Comparison of ENCODE assay signal across 1 cellular context in the genomic region with DNA sequence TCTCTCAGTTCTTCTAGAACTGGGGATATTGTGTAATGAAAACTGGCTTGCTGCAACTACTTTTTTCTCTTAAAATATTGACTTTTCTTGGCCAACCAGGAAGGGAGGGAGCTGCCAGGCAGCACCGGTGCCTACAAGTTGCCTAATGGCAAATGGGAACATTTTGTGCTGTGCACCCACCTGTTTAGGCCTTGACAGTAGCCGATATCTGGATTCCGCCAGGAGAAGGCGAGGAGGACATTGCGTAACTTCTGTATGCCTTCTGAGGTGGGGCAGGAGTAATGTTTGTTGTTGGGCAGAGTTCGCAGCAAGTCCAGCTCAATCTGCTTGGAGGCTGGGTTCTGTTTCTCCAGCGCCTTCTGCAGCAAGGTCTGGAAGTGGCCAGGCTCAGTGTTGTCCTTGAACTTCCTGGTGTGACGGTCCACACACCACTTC.
TF ChIP-seq lines count a peak whose summit lies in the region.

No MANE protein-coding gene starts in this region.

TF ChIP-seq in HepG2, 621 proteins besides CTCF, POLR2A, EP300 and RAD21 (continued from another document and continues in another):
- TF ChIP-seq SP1 (IDR thresholded peaks at IDR 0.05) (no peak), SP1 (CRISPR knock-in tag; IDR thresholded peaks at IDR 0.05) (no peak), ZKSCAN5 (CRISPR knock-in tag; IDR thresholded peaks at IDR 0.05) (no peak), ZNF225 (CRISPR knock-in tag; IDR thresholded peaks at IDR 0.05) (no peak), ZNF180 (CRISPR knock-in tag; IDR thresholded peaks at IDR 0.05; ENCODE audit: borderline replicate concordance, low read depth) (no peak), PHF8 (CRISPR knock-in tag; IDR thresholded peaks at IDR 0.05) (no peak), ZNF205 (CRISPR knock-in tag; IDR thresholded peaks at IDR 0.05) (peak; percentile 72; the same call in 1 of the 2 replicates), MTF2 (CRISPR knock-in tag; IDR thresholded peaks at IDR 0.05; ENCODE audit: borderline replicate concordance) (no peak), YEATS2 (CRISPR knock-in tag; IDR thresholded peaks at IDR 0.05; ENCODE audit: borderline replicate concordance) (peak; percentile 17; the same call in 1 of the 2 replicates), XRCC5 (optimal IDR thresholded peaks at IDR 0.05; ENCODE audit: low read length) (no peak), SYNCRIP (IDR thresholded peaks at IDR 0.05; ENCODE audit: insufficient read depth, low read depth, low read length) (no peak), ZNF496 (CRISPR knock-in tag; IDR thresholded peaks at IDR 0.05; ENCODE audit: insufficient replicate concordance) (no peak), ZNF446 (CRISPR knock-in tag; IDR thresholded peaks at IDR 0.05) (no peak), ZNF549 (CRISPR knock-in tag; IDR thresholded peaks at IDR 0.05) (no peak), ZNF589 (CRISPR knock-in tag; conservative IDR thresholded peaks at IDR 0.05) (no peak), MXI1 (IDR thresholded peaks at IDR 0.05; ENCODE audit: borderline replicate concordance, low read depth, low read length) (no peak; the same call in 2 of the 3 replicates), ZNF614 (CRISPR knock-in tag; IDR thresholded peaks at IDR 0.05; ENCODE audit: borderline replicate concordance) (no peak), ZNF451 (CRISPR knock-in tag; IDR thresholded peaks at IDR 0.05) (no peak), ZFYVE20 (CRISPR knock-in tag; IDR thresholded peaks at IDR 0.05; ENCODE audit: borderline replicate concordance, low read depth) (no peak), FOXC1 (CRISPR knock-in tag; IDR thresholded peaks at IDR 0.05; ENCODE audit: borderline replicate concordance) (no peak), ELF4 (CRISPR knock-in tag; IDR thresholded peaks at IDR 0.05; ENCODE audit: borderline replicate concordance) (no peak), NFYC (CRISPR knock-in tag; IDR thresholded peaks at IDR 0.05) (no peak), FOXJ3 (CRISPR knock-in tag; IDR thresholded peaks at IDR 0.05; ENCODE audit: borderline replicate concordance) (peak; percentile 73; the same call in 1 of the 2 replicates), TSC22D2 (CRISPR knock-in tag; IDR thresholded peaks at IDR 0.05; ENCODE audit: borderline replicate concordance) (no peak), ZFP36 (IDR thresholded peaks at IDR 0.05; ENCODE audit: borderline replicate concordance, low read depth, low read length, partially characterized antibody) (no peak), ZNF768 (CRISPR knock-in tag; IDR thresholded peaks at IDR 0.05) (peak; percentile 45; the same call in 1 of the 2 replicates), KDM6A (CRISPR knock-in tag; IDR thresholded peaks at IDR 0.05; ENCODE audit: low read depth) (no peak), HNRNPUL1 (IDR thresholded peaks at IDR 0.05; ENCODE audit: low read depth, low read length) (no peak), ZNF232 (CRISPR knock-in tag; IDR thresholded peaks at IDR 0.05; ENCODE audit: borderline replicate concordance) (no peak), ZNF781 (CRISPR knock-in tag; IDR thresholded peaks at IDR 0.05; ENCODE audit: borderline replicate concordance, not compliant biosample characterization) (no peak), ZNF670 (CRISPR knock-in tag; IDR thresholded peaks at IDR 0.05; ENCODE audit: borderline replicate concordance) (no peak), TAF15 (IDR thresholded peaks at IDR 0.05; ENCODE audit: low read depth, low read length, poor library complexity, severe bottlenecking) (no peak), TRIM24 (CRISPR knock-in tag; IDR thresholded peaks at IDR 0.05) (no peak), MIXL1 (CRISPR knock-in tag; IDR thresholded peaks at IDR 0.05) (peak; percentile 45; the same call in 1 of the 2 replicates), ZNF790 (CRISPR knock-in tag; IDR thresholded peaks at IDR 0.05; ENCODE audit: borderline replicate concordance) (no peak), DNMT1 (CRISPR knock-in tag; IDR thresholded peaks at IDR 0.05) (no peak), SPEN (CRISPR knock-in tag; IDR thresholded peaks at IDR 0.05; ENCODE audit: low read depth) (no peak), ZNF10 (CRISPR knock-in tag; IDR thresholded peaks at IDR 0.05; ENCODE audit: borderline replicate concordance, low read depth) (no peak), ZSCAN12 (CRISPR knock-in tag; IDR thresholded peaks at IDR 0.05) (no peak), SATB2 (CRISPR knock-in tag; IDR thresholded peaks at IDR 0.05) (no peak), CBX2 (IDR thresholded peaks at IDR 0.05; ENCODE audit: low read depth, low read length) (no peak), CBX2 (CRISPR knock-in tag; IDR thresholded peaks at IDR 0.05; ENCODE audit: low read depth) (no peak)
- TF ChIP-seq, protein P1, sequence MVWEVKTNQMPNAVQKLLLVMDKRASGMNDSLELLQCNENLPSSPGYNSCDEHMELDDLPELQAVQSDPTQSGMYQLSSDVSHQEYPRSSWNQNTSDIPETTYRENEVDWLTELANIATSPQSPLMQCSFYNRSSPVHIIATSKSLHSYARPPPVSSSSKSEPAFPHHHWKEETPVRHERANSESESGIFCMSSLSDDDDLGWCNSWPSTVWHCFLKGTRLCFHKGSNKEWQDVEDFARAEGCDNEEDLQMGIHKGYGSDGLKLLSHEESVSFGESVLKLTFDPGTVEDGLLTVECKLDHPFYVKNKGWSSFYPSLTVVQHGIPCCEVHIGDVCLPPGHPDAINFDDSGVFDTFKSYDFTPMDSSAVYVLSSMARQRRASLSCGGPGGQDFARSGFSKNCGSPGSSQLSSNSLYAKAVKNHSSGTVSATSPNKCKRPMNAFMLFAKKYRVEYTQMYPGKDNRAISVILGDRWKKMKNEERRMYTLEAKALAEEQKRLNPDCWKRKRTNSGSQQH (CRISPR knock-in tag; IDR thresholded peaks at IDR 0.05; ENCODE audit: low read depth), result no peak
- TF ChIP-seq, protein P2, sequence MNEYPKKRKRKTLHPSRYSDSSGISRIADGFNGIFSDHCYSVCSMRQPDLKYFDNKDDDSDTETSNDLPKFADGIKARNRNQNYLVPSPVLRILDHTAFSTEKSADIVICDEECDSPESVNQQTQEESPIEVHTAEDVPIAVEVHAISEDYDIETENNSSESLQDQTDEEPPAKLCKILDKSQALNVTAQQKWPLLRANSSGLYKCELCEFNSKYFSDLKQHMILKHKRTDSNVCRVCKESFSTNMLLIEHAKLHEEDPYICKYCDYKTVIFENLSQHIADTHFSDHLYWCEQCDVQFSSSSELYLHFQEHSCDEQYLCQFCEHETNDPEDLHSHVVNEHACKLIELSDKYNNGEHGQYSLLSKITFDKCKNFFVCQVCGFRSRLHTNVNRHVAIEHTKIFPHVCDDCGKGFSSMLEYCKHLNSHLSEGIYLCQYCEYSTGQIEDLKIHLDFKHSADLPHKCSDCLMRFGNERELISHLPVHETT (CRISPR knock-in tag; conservative IDR thresholded peaks at IDR 0.05), result no peak
- TF ChIP-seq, protein P3, sequence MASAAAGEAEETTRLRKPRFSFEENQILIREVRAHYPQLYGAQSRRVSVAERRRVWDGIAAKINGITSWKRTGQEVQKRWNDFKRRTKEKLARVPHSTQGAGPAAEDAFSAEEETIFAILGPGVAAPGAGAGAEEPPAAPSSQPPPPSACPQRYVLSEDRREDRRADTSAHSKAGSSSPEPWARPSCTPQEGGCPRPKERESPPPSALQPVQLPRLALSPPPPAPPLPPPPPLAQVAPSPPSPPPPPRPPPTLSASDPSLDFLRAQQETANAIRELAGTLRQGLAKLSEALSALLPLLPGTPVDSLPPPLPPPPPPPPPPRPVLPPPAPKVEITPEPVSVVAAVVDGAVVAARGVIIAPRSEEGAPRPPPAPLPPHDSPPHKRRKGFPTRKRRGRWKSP (CRISPR knock-in tag; IDR thresholded peaks at IDR 0.05), result no peak
- TF ChIP-seq, protein P4, sequence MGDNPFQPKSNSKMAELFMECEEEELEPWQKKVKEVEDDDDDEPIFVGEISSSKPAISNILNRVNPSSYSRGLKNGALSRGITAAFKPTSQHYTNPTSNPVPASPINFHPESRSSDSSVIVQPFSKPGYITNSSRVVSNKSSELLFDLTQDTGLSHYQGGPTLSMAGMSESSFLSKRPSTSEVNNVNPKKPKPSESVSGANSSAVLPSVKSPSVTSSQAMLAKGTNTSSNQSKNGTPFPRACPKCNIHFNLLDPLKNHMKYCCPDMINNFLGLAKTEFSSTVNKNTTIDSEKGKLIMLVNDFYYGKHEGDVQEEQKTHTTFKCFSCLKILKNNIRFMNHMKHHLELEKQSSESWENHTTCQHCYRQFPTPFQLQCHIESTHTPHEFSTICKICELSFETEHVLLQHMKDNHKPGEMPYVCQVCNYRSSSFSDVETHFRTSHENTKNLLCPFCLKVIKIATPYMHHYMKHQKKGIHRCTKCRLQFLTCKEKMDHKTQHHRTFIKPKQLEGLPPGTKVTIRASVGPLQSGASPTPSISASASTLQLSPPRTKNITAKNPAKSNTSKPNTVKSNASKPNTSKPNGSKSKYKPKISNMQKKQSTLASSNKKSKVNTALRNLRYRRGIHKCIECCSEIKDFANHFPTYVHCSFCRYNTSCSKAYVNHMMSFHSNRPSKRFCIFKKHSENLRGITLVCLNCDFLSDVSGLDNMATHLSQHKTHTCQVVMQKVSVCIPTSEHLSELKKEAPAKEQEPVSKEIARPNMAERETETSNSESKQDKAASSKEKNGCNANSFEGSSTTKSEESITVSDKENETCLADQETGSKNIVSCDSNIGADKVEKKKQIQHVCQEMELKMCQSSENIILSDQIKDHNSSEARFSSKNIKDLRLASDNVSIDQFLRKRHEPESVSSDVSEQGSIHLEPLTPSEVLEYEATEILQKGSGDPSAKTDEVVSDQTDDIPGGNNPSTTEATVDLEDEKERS (CRISPR knock-in tag; IDR thresholded peaks at IDR 0.05), result 0 out of 2 replicates have a peak, but pooled peaks have one; percentile 47
- TF ChIP-seq, protein P5, sequence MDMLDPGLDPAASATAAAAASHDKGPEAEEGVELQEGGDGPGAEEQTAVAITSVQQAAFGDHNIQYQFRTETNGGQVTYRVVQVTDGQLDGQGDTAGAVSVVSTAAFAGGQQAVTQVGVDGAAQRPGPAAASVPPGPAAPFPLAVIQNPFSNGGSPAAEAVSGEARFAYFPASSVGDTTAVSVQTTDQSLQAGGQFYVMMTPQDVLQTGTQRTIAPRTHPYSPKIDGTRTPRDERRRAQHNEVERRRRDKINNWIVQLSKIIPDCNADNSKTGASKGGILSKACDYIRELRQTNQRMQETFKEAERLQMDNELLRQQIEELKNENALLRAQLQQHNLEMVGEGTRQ (IDR thresholded peaks at IDR 0.05; ENCODE audit: low read depth, low read length), result no peak
- TF ChIP-seq, protein P5 (CRISPR knock-in tag; IDR thresholded peaks at IDR 0.05; ENCODE audit: borderline replicate concordance), result no peak
- TF ChIP-seq, protein P6, sequence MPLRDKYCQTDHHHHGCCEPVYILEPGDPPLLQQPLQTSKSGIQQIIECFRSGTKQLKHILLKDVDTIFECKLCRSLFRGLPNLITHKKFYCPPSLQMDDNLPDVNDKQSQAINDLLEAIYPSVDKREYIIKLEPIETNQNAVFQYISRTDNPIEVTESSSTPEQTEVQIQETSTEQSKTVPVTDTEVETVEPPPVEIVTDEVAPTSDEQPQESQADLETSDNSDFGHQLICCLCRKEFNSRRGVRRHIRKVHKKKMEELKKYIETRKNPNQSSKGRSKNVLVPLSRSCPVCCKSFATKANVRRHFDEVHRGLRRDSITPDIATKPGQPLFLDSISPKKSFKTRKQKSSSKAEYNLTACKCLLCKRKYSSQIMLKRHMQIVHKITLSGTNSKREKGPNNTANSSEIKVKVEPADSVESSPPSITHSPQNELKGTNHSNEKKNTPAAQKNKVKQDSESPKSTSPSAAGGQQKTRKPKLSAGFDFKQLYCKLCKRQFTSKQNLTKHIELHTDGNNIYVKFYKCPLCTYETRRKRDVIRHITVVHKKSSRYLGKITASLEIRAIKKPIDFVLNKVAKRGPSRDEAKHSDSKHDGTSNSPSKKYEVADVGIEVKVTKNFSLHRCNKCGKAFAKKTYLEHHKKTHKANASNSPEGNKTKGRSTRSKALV (CRISPR knock-in tag; IDR thresholded peaks at IDR 0.05), result no peak
- TF ChIP-seq, protein P7, sequence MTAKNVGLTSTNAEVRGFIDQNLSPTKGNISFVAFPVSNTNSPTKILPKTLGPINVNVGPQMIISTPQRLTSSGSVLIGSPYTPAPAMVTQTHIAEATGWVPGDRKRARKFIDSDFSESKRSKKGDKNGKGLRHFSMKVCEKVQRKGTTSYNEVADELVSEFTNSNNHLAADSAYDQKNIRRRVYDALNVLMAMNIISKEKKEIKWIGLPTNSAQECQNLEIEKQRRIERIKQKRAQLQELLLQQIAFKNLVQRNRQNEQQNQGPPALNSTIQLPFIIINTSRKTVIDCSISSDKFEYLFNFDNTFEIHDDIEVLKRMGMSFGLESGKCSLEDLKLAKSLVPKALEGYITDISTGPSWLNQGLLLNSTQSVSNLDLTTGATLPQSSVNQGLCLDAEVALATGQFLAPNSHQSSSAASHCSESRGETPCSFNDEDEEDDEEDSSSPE (CRISPR knock-in tag; IDR thresholded peaks at IDR 0.05), result no peak
- TF ChIP-seq, protein P8, sequence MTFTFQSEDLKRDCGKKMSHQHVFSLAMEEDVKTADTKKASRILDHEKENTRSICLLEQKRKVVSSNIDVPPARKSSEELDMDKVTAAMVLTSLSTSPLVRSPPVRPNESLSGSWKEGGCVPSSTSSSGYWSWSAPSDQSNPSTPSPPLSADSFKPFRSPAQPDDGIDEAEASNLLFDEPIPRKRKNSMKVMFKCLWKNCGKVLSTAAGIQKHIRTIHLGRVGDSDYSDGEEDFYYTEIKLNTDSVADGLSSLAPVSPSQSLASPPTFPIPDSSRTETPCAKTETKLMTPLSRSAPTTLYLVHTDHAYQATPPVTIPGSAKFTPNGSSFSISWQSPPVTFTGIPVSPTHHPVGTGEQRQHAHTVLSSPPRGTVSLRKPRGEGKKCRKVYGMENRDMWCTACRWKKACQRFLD (CRISPR knock-in tag; IDR thresholded peaks at IDR 0.05; ENCODE audit: borderline replicate concordance), result no peak
- TF ChIP-seq, protein P9, sequence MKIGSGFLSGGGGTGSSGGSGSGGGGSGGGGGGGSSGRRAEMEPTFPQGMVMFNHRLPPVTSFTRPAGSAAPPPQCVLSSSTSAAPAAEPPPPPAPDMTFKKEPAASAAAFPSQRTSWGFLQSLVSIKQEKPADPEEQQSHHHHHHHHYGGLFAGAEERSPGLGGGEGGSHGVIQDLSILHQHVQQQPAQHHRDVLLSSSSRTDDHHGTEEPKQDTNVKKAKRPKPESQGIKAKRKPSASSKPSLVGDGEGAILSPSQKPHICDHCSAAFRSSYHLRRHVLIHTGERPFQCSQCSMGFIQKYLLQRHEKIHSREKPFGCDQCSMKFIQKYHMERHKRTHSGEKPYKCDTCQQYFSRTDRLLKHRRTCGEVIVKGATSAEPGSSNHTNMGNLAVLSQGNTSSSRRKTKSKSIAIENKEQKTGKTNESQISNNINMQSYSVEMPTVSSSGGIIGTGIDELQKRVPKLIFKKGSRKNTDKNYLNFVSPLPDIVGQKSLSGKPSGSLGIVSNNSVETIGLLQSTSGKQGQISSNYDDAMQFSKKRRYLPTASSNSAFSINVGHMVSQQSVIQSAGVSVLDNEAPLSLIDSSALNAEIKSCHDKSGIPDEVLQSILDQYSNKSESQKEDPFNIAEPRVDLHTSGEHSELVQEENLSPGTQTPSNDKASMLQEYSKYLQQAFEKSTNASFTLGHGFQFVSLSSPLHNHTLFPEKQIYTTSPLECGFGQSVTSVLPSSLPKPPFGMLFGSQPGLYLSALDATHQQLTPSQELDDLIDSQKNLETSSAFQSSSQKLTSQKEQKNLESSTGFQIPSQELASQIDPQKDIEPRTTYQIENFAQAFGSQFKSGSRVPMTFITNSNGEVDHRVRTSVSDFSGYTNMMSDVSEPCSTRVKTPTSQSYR (CRISPR knock-in tag; IDR thresholded peaks at IDR 0.05; ENCODE audit: borderline replicate concordance), result no peak
